In genomic region chr10:127399635-127400034, GRCh38 we compare ENCODE assay signal across 25 cellular contexts.
"Had no signal": no experiment of that assay in that cellular context is flagged by ENCODE, and none has a peak within 500 bp of the region (broad histone marks: within the 10 kb centered on the region; RNA-seq: fewer than 3 reads in every experiment).

No MANE protein-coding gene starts in this region.

- H3K4me3 Mint-ChIP-seq: activated CD4-positive, alpha-beta memory T cell treated with anti-CD3 and anti-CD28 coated beads, Interleukin-2, amount 10 ng/mL, durations not matched to agents 7 days and 5 days; activated CD4-positive, alpha-beta T cell treated with anti-CD3 and anti-CD28 coated beads for 36 hours; activated naive CD4-positive, alpha-beta T cell treated with anti-CD3 and anti-CD28 coated beads, Interleukin-2, amount 10 ng/mL, durations not matched to agents 7 days and 5 days; activated naive CD8-positive, alpha-beta T cell treated with anti-CD3 and anti-CD28 coated beads for 36 hours had no signal

- H3K27me3 ChIP-seq: brain microvascular endothelial cell, cardiac muscle cell had no signal

- H3K9me3 Mint-ChIP-seq: activated T-helper 2 cell treated with anti-CD3 and anti-CD28 coated beads, Interferon-gamma antibody, Interleukin-2, Interleukin-4, amounts not matched to agents 10 μg/mL and 5 μg/mL and 100 μg/mL, durations not matched to agents 14 hours and 24 hours and 36 hours had no signal

- DNase-seq: activated CD4-positive, alpha-beta memory T cell treated with anti-CD3 and anti-CD28 coated beads, Interleukin-2, amount 10 ng/mL, durations not matched to agents 7 days and 5 days; activated CD4-positive, alpha-beta T cell treated with anti-CD3 and anti-CD28 coated beads for 36 hours; activated CD4-positive, alpha-beta T cell treated with anti-CD3 and anti-CD28 coated beads, Interleukin-2, amount 50 U/mL, for 1 hour; activated gamma-delta T cell treated with Interleukin-2 at 50 U/mL for 16 hours; activated naive CD4-positive, alpha-beta T cell treated with anti-CD3 and anti-CD28 coated beads, Interleukin-2, amount 10 ng/mL, durations not matched to agents 7 days and 5 days; activated naive CD8-positive, alpha-beta T cell treated with anti-CD3 and anti-CD28 coated beads for 36 hours; activated T-cell treated with anti-CD3 and anti-CD28 coated beads for 4 hours; activated T-cell treated with anti-CD3 and anti-CD28 coated beads, Interleukin-2, amount 50 U/mL, for 48 hours; brain microvascular endothelial cell; IMR-90; KG1; NCI-H1092 treated with DMSO at 0.1 percent for 48 hours; NCI-H1417 treated with DMSO at 0.1 percent for 48 hours; NCI-H1694; NCI-H2029; NCI-H2107; NCI-H2171 treated with DMSO at 0.1 percent for 48 hours; NCI-H226; NCI-H526 treated with DMSO at 0.1 percent for 48 hours; OCI-M1; SHP77; T-helper 1 cell; WERI-Rb-1 had no signal

- H3K27me3 Mint-ChIP-seq: activated CD4-positive, alpha-beta memory T cell treated with anti-CD3 and anti-CD28 coated beads, Interleukin-2, amount 10 ng/mL, durations not matched to agents 7 days and 5 days; activated CD4-positive, alpha-beta T cell treated with anti-CD3 and anti-CD28 coated beads for 36 hours; activated naive CD4-positive, alpha-beta T cell treated with anti-CD3 and anti-CD28 coated beads, Interleukin-2, amount 10 ng/mL, durations not matched to agents 7 days and 5 days; activated naive CD8-positive, alpha-beta T cell treated with anti-CD3 and anti-CD28 coated beads for 36 hours had no signal

- H3K27ac Mint-ChIP-seq: activated CD4-positive, alpha-beta memory T cell treated with anti-CD3 and anti-CD28 coated beads, Interleukin-2, amount 10 ng/mL, durations not matched to agents 7 days and 5 days; activated CD4-positive, alpha-beta T cell treated with anti-CD3 and anti-CD28 coated beads for 36 hours; activated naive CD4-positive, alpha-beta T cell treated with anti-CD3 and anti-CD28 coated beads, Interleukin-2, amount 10 ng/mL, durations not matched to agents 7 days and 5 days; activated naive CD8-positive, alpha-beta T cell treated with anti-CD3 and anti-CD28 coated beads for 36 hours; activated T-helper 2 cell treated with anti-CD3 and anti-CD28 coated beads, Interferon-gamma antibody, Interleukin-2, Interleukin-4, amounts not matched to agents 10 μg/mL and 5 μg/mL and 100 μg/mL, durations not matched to agents 14 hours and 24 hours and 36 hours had no signal

- H3K4me1 Mint-ChIP-seq: activated CD4-positive, alpha-beta memory T cell treated with anti-CD3 and anti-CD28 coated beads, Interleukin-2, amount 10 ng/mL, durations not matched to agents 7 days and 5 days; activated CD4-positive, alpha-beta T cell treated with anti-CD3 and anti-CD28 coated beads for 36 hours; activated naive CD4-positive, alpha-beta T cell treated with anti-CD3 and anti-CD28 coated beads, Interleukin-2, amount 10 ng/mL, durations not matched to agents 7 days and 5 days; activated naive CD8-positive, alpha-beta T cell treated with anti-CD3 and anti-CD28 coated beads for 36 hours had no signal

- H3K36me3 Mint-ChIP-seq: activated naive CD4-positive, alpha-beta T cell treated with anti-CD3 and anti-CD28 coated beads, Interleukin-2, amount 10 ng/mL, durations not matched to agents 7 days and 5 days; activated naive CD8-positive, alpha-beta T cell treated with anti-CD3 and anti-CD28 coated beads for 36 hours had no signal

- H3K27ac ChIP-seq: brain microvascular endothelial cell, cardiac muscle cell, WERI-Rb-1 had no signal

- H3K4me3 ChIP-seq: cardiac muscle cell had no signal

- H3K36me3 ChIP-seq: brain microvascular endothelial cell, cardiac muscle cell, WERI-Rb-1 had no signal
